In genomic region chr1:73803380-73803779, GRCh38 we compare ENCODE assay signal across 24 cellular contexts.
DNase-seq lines count a peak whose midpoint lies in the region; ATAC-seq and TF ChIP-seq lines count a peak whose summit lies in the region.
"Had no signal": no experiment of that assay in that cellular context is flagged by ENCODE, and none has a peak within 500 bp of the region (broad histone marks: within the 10 kb centered on the region; RNA-seq: fewer than 3 reads in every experiment).

No MANE protein-coding gene starts in this region.

- TF ChIP-seq CTCF in Caco-2 (IDR thresholded peaks at IDR 0.05; ENCODE audit: insufficient read depth in 1 of 2, low read depth in 1 of 2, low read length in 1 of 2, severe bottlenecking in 1 of 2, unreplicated experiment in 1 of 2) (no peak), PC-9 (conservative IDR thresholded peaks at IDR 0.05) (no peak), left lung (IDR thresholded peaks at IDR 0.05) (no peak), coronary artery (IDR thresholded peaks at IDR 0.05) (no peak)

- peak overlapping the region; percentile 43 for H3K27ac Mint-ChIP-seq in Caco-2 (ENCODE audit: unreplicated experiment)
- H3K27ac Mint-ChIP-seq in naive thymus-derived CD4-positive, alpha-beta T cell, result no peak overlapping the region
- H3K27ac Mint-ChIP-seq: CD8-positive, alpha-beta T cell had no signal

- peaks cover 26% of the 10 kb centered on the region for H3K4me1 ChIP-seq in Caco-2
- H3K4me1 ChIP-seq in PC-9 (replicated peaks; ENCODE audit: insufficient read depth), result peaks cover 57% of the 10 kb centered on the region
- H3K4me1 ChIP-seq in left lung, result no peaks in the 10 kb centered on the region
- H3K4me1 ChIP-seq in naive thymus-derived CD4-positive, alpha-beta T cell (ENCODE audit: control insufficient read depth in 2 of 2, insufficient read depth in 2 of 2, low read length in 2 of 2), result no peaks in the 10 kb centered on the region

- no peaks in the 10 kb centered on the region for H4K20me1 ChIP-seq in PC-9 (ENCODE audit: insufficient read depth)

- peak overlapping the region; percentile 62 for H3K27ac ChIP-seq in PC-9
- no peak overlapping the region for H3K27ac ChIP-seq in left lung
- H3K27ac ChIP-seq in coronary artery, result no peak overlapping the region
- no peak overlapping the region for H3K27ac ChIP-seq in naive thymus-derived CD4-positive, alpha-beta T cell (ENCODE audit: low read depth, low read length)
- H3K27ac ChIP-seq: KMS-11, RWPE1 had no signal

- H3K4me3 ChIP-seq in Caco-2 (ENCODE audit: low read depth, low read length) (no peak overlapping the region), PC-9 (0 out of 2 replicates have a peak overlapping the region, but pooled peaks have one; percentile 6), left lung (no peak overlapping the region), coronary artery (no peak overlapping the region)
- no peak overlapping the region for H3K4me3 ChIP-seq in naive thymus-derived CD4-positive, alpha-beta T cell (ENCODE audit: low read length)

- intact Hi-C loops in Caco-2 (cut with micrococcal nuclease; ENCODE audit: unreplicated experiment) (no loop called here), PC-9 (cut with micrococcal nuclease; ENCODE audit: unreplicated experiment) (no loop called here), left lung (cut with DNase I) (no loop called here)
- intact Hi-C loops in naive thymus-derived CD4-positive, alpha-beta T cell (cut with micrococcal nuclease), result no loop called here

- no peaks in the 10 kb centered on the region for H3K36me3 Mint-ChIP-seq in Caco-2 (ENCODE audit: insufficient read depth, unreplicated experiment)
- no peaks in the 10 kb centered on the region for H3K36me3 Mint-ChIP-seq in naive thymus-derived CD4-positive, alpha-beta T cell
- H3K36me3 Mint-ChIP-seq: CD8-positive, alpha-beta T cell had no signal

- ATAC-seq in left lung, result peak; percentile 38
- ATAC-seq in naive thymus-derived CD4-positive, alpha-beta T cell, result no peak
- ATAC-seq in HG03175 (IDR thresholded peaks at IDR 0.05; ENCODE audit: unreplicated experiment), result no peak
- ATAC-seq: CD8-positive, alpha-beta T cell; HCT116 had no signal

- no peaks in the 10 kb centered on the region for H3K9me3 ChIP-seq in Caco-2
- peaks cover 5% of the 10 kb centered on the region for H3K9me3 ChIP-seq in PC-9 (ENCODE audit: insufficient read depth, low read depth)
- peaks cover 0 to 2% of the 10 kb centered on the region in 2 donors for H3K9me3 ChIP-seq in left lung
- H3K9me3 ChIP-seq in naive thymus-derived CD4-positive, alpha-beta T cell (ENCODE audit: control insufficient read depth in 2 of 3, low read length in 3 of 3), result no peaks in the 10 kb centered on the region
- H3K9me3 ChIP-seq: SK-N-SH had no signal

- H2AFZ ChIP-seq in PC-9, result peak overlapping the region; percentile 3; the same call in 1 of the 2 replicates

- H3K36me3 ChIP-seq in Caco-2 (ENCODE audit: control insufficient read depth, insufficient read depth, low read length) (no peaks in the 10 kb centered on the region), PC-9 (ENCODE audit: low read depth) (no peaks in the 10 kb centered on the region), left lung (no peaks in the 10 kb centered on the region)
- H3K36me3 ChIP-seq in naive thymus-derived CD4-positive, alpha-beta T cell (ENCODE audit: control insufficient read depth in 2 of 3, insufficient read depth in 3 of 3, low read length in 3 of 3), result no peaks in the 10 kb centered on the region

- no peaks in the 10 kb centered on the region for H3K27me3 Mint-ChIP-seq in Caco-2 (ENCODE audit: insufficient read depth, unreplicated experiment)
- no peaks in the 10 kb centered on the region for H3K27me3 Mint-ChIP-seq in naive thymus-derived CD4-positive, alpha-beta T cell

- H3F3A ChIP-seq in PC-9 (ENCODE audit: insufficient read depth, low read depth), result peaks cover 17% of the 10 kb centered on the region

- H3K4me1 Mint-ChIP-seq in Caco-2 (ENCODE audit: low read depth, unreplicated experiment), result peaks cover 19% of the 10 kb centered on the region
- no peaks in the 10 kb centered on the region for H3K4me1 Mint-ChIP-seq in naive thymus-derived CD4-positive, alpha-beta T cell

- DNase-seq in Caco-2 (peak; percentile 30 to 41), LoVo (ENCODE audit: low spot score) (peak; percentile 73), PC-9 (peak in 1 of 2 experiments; percentile 92), left lung (no peak), coronary artery (ENCODE audit: low spot score) (no peak)
- DNase-seq in naive thymus-derived CD4-positive, alpha-beta T cell, result no peak
- DNase-seq in stimulated activated CD4-positive, alpha-beta T cell treated with anti-CD3 and anti-CD28 coated beads, Interleukin-15, amount 100 ng/mL, for 24 hours, result no peak
- DNase-seq: AML-193; C1 segment of cervical spinal cord; Calu3; CD8-positive, alpha-beta T cell; DMS153; GF-D8; IMR-90; MV-4-11; NCI-H1105 treated with DMSO at 0.1 percent for 48 hours; NCI-H2081; NCI-H446 treated with DMSO at 0.1 percent for 48 hours; SHP77 treated with DMSO at 0.1 percent for 48 hours; SK-N-SH had no signal

- peaks cover 5% of the 10 kb centered on the region for H3K9me3 Mint-ChIP-seq in Caco-2 (ENCODE audit: unreplicated experiment)
- H3K9me3 Mint-ChIP-seq in naive thymus-derived CD4-positive, alpha-beta T cell, result peaks cover 0 to 4% (median 0%) of the 10 kb centered on the region in 11 donors

- H3K27me3 ChIP-seq in Caco-2 (replicated peaks; ENCODE audit: control insufficient read depth, insufficient read depth, low read length), result no peaks in the 10 kb centered on the region
- no peaks in the 10 kb centered on the region for H3K27me3 ChIP-seq in PC-9 (ENCODE audit: insufficient read depth, low read depth)
- no peaks in the 10 kb centered on the region for H3K27me3 ChIP-seq in left lung
- H3K27me3 ChIP-seq in naive thymus-derived CD4-positive, alpha-beta T cell (ENCODE audit: control insufficient read depth in 2 of 2, insufficient read depth in 2 of 2, low read length in 2 of 2), result no peaks in the 10 kb centered on the region

- CTCF ChIA-PET in Caco-2 (lab: Charles Lee), result no interaction called here
- CTCF ChIA-PET in PC-9 (lab: Charles Lee), result interaction anchor here (0.6 kb wide), 1 partner anchor 14 kb away, joined by 3 read pairs; no protein-coding TSS in a partner anchor
- CTCF ChIA-PET in naive thymus-derived CD4-positive, alpha-beta T cell (lab: Charles Lee), result no interaction called here

- BruUV-seq in Caco-2 (replicated peaks; lab: Mats Ljungman, UMichigan) (no TSS peak), PC-9 (replicated peaks; lab: Mats Ljungman, UMichigan) (no TSS peak)

- H3K4me2 ChIP-seq in PC-9, result peak overlapping the region; percentile 48
- H3K4me2 ChIP-seq: KMS-11, SK-N-SH had no signal

- H3K4me3 Mint-ChIP-seq in Caco-2 (ENCODE audit: unreplicated experiment), result peak overlapping the region; percentile 8
- no peak overlapping the region for H3K4me3 Mint-ChIP-seq in naive thymus-derived CD4-positive, alpha-beta T cell
- H3K4me3 Mint-ChIP-seq: CD8-positive, alpha-beta T cell had no signal

- POLR2A ChIA-PET in Caco-2 (lab: Charles Lee) (no interaction called here), PC-9 (lab: Charles Lee; ENCODE audit: unreplicated experiment) (no interaction called here)
- POLR2A ChIA-PET in naive thymus-derived CD4-positive, alpha-beta T cell (lab: Charles Lee), result no interaction called here

- H3K79me2 ChIP-seq in PC-9 (ENCODE audit: low read depth), result no peaks in the 10 kb centered on the region

- H3K9me2 ChIP-seq in PC-9 (ENCODE audit: insufficient read depth), result no peaks in the 10 kb centered on the region
- H3K9me2 ChIP-seq: SK-N-SH had no signal

Comparison
In these comparisons a context has a peak if more than half of its experiments do, and no peak if none do; other contexts are left out.
1. DNase-seq: peak in Caco-2 (2 of 2) and LoVo (single experiment); none in left lung (0 of 2), coronary artery (single experiment), naive thymus-derived CD4-positive, alpha-beta T cell (0 of 9) and stimulated activated CD4-positive, alpha-beta T cell treated with anti-CD3 and anti-CD28 coated beads, Interleukin-15, amount 100 ng/mL, for 24 hours (single experiment).